In genomic region chr15:85618956-85619491, GRCh38 we compare ENCODE assay signal across 8 cellular contexts.
A peak's percentile ranks its signal among the peaks of the same experiment; 100 is the strongest.
DNase-seq lines count a peak whose midpoint lies in the region; ATAC-seq and TF ChIP-seq lines count a peak whose summit lies in the region.

No MANE protein-coding gene starts in this region.

- H3K36me3 ChIP-seq in GM06990 (ENCODE audit: control insufficient read depth, insufficient read depth, low read length) (peaks cover 2% of the 10 kb centered on the region), lower lobe of right lung (no peaks in the 10 kb centered on the region)

- intact Hi-C loops in lower lobe of right lung (cut with DNase I): no loop called here

- DNase-seq in GM06990 (ENCODE audit: extremely low read depth, insufficient read length): peak; percentile 28
- peak; percentile 24 for DNase-seq in activated CD4-positive, CD25-positive, alpha-beta regulatory T cell treated with anti-CD3 and anti-CD28 coated beads, Interleukin-2, amount 50 U/mL, for 16 hours (ENCODE audit: low read depth, low spot score)
- DNase-seq in coronary artery (ENCODE audit: low spot score): peak; percentile 91
- no peak for DNase-seq in lower lobe of right lung
- peak; percentile 42 to 70 for DNase-seq in stimulated activated CD4-positive, alpha-beta T cell treated with anti-CD3 and anti-CD28 coated beads, Interleukin-4, amount 100 ng/mL, for 4 hours
- DNase-seq in NCI-H748 treated with DMSO at 0.1 percent for 48 hours (lab: John Stamatoyannopoulos, UW): no peak
- no peak for DNase-seq in NK-92 treated with Interleukin-12 subunit alpha and Interleukin-12 subunit beta, amount 100 ng/mL, for 24 hours (lab: John Stamatoyannopoulos, UW)

- H3K4me1 ChIP-seq in lower lobe of right lung: peaks cover 96% of the 10 kb centered on the region

- H3K4me3 ChIP-seq in GM06990 (replicated peaks; ENCODE audit: low read depth, low read length) (no peak overlapping the region), coronary artery (peak overlapping the region; percentile 74), lower lobe of right lung (peak overlapping the region; percentile 54)

- H3K27me3 ChIP-seq in GM06990 (replicated peaks; ENCODE audit: control insufficient read depth, insufficient read depth, low read length) (no peaks in the 10 kb centered on the region), lower lobe of right lung (ENCODE audit: low read depth) (no peaks in the 10 kb centered on the region)

- no peak for TF ChIP-seq CTCF in GM06990 (IDR thresholded peaks at IDR 0.05; ENCODE audit: insufficient read depth, low read length, poor library complexity, severe bottlenecking)
- TF ChIP-seq CTCF in coronary artery (IDR thresholded peaks at IDR 0.05): no peak
- no peak for TF ChIP-seq CTCF in lower lobe of right lung (IDR thresholded peaks at IDR 0.05)

- peak overlapping the region; percentile 78 to 88 for H3K27ac ChIP-seq in coronary artery
- peak overlapping the region; percentile 80 for H3K27ac ChIP-seq in lower lobe of right lung

- no peaks in the 10 kb centered on the region for H3K9me3 ChIP-seq in lower lobe of right lung

- peak; percentile 44 for ATAC-seq in HG03039 (IDR thresholded peaks at IDR 0.05; ENCODE audit: unreplicated experiment)
- ATAC-seq in lower lobe of right lung: peak; percentile 74 to 75

Comparison
In these comparisons a context has a peak if more than half of its experiments do, and no peak if none do; other contexts are left out.
1. DNase-seq: peak in GM06990 (single experiment), activated CD4-positive, CD25-positive, alpha-beta regulatory T cell treated with anti-CD3 and anti-CD28 coated beads, Interleukin-2, amount 50 U/mL, for 16 hours (single experiment), coronary artery (single experiment) and stimulated activated CD4-positive, alpha-beta T cell treated with anti-CD3 and anti-CD28 coated beads, Interleukin-4, amount 100 ng/mL, for 4 hours (2 of 2); none in lower lobe of right lung (single experiment), NCI-H748 treated with DMSO at 0.1 percent for 48 hours (single experiment) and NK-92 treated with Interleukin-12 subunit alpha and Interleukin-12 subunit beta, amount 100 ng/mL, for 24 hours (single experiment).